8 cellular contexts compared by ENCODE assay signal in genomic region chr12:120686151-120686689, GRCh38. TPM values are rescaled to one million over a fixed set of nuclear protein-coding genes. Genes with fewer than 3 reads are reported as not detected.
A peak's percentile ranks its signal among the peaks of the same experiment; 100 is the strongest.
DNase-seq lines count a peak whose midpoint lies in the region; ATAC-seq and TF ChIP-seq lines count a peak whose summit lies in the region.

No MANE protein-coding gene starts in this region.

- no peaks in the 10 kb centered on the region for H3K9me3 ChIP-seq in right cardiac atrium (ENCODE audit: control insufficient read depth, low read length)
- no peaks in the 10 kb centered on the region for H3K9me3 ChIP-seq in vagina

- H3K36me3 Mint-ChIP-seq in T-helper 1 cell treated with Interleukin-12 subunit alpha and Interleukin-12 subunit beta and Interleukin-4 antibody, amounts not matched to agents 30 μg/mL and 1 μg/mL, for 36 hours (ENCODE audit: low read depth), result peaks cover 5% of the 10 kb centered on the region

- peak overlapping the region; percentile 93 for H3K27ac Mint-ChIP-seq in T-helper 1 cell treated with Interleukin-12 subunit alpha and Interleukin-12 subunit beta and Interleukin-4 antibody, amounts not matched to agents 30 μg/mL and 1 μg/mL, for 36 hours

- peak overlapping the region; percentile 92 for H3K4me3 Mint-ChIP-seq in T-helper 1 cell treated with Interleukin-12 subunit alpha and Interleukin-12 subunit beta and Interleukin-4 antibody, amounts not matched to agents 30 μg/mL and 1 μg/mL, for 36 hours

- H3K27me3 ChIP-seq in right cardiac atrium (ENCODE audit: control insufficient read depth, insufficient read depth) (no peaks in the 10 kb centered on the region), vagina (no peaks in the 10 kb centered on the region)

- H3K9me3 Mint-ChIP-seq in T-helper 1 cell treated with Interleukin-12 subunit alpha and Interleukin-12 subunit beta and Interleukin-4 antibody, amounts not matched to agents 30 μg/mL and 1 μg/mL, for 36 hours, result no peaks in the 10 kb centered on the region

- H3K27ac ChIP-seq in right cardiac atrium (ENCODE audit: low read length) (peak overlapping the region; percentile 95), vagina (peak overlapping the region; percentile 92)

- ATAC-seq in HG02884 (IDR thresholded peaks at IDR 0.05; ENCODE audit: unreplicated experiment) (peak; percentile 65), right cardiac atrium (peak; percentile 96 to 97)

- no peaks in the 10 kb centered on the region for H3K36me3 ChIP-seq in vagina

- DNase-seq in GM13977 (ENCODE audit: low spot score), result peak; percentile 93
- peak; percentile 81 for DNase-seq in NCI-H1694 (lab: John Stamatoyannopoulos, UW)
- peak; percentile 85 to 100 (median 97) for DNase-seq in anterior cingulate cortex (lab: John Stamatoyannopoulos, UW)
- peak; percentile 98 to 99 (median 99) for DNase-seq in right cardiac atrium
- DNase-seq in pulmonary artery endothelial cell (ENCODE audit: low read depth, low spot score), result peak; percentile 92
- DNase-seq in vagina (ENCODE audit: extremely low spot score in 2 of 2), result peak; percentile 96 to 98

- peak in 1 of 2 donors; percentile 18 for TF ChIP-seq POLR2A in vagina (IDR thresholded peaks at IDR 0.05)

- in situ Hi-C loops in GM13977 (cut with MboI; ENCODE audit: low pct_unique_long_range_greater_than_20kb, low sequenced_read_pairs, unreplicated experiment), result no loop called here

- TF ChIP-seq CTCF in GM13977 (IDR thresholded peaks at IDR 0.05; ENCODE audit: extremely low read depth, insufficient read depth, missing control alignments) (no peak), vagina (IDR thresholded peaks at IDR 0.05) (no peak)

- under 1% methylated on average over 46 of the region's 46 CpGs for WGBS in right cardiac atrium

- no peaks in the 10 kb centered on the region for H3K27me3 Mint-ChIP-seq in T-helper 1 cell treated with Interleukin-12 subunit alpha and Interleukin-12 subunit beta and Interleukin-4 antibody, amounts not matched to agents 30 μg/mL and 1 μg/mL, for 36 hours (ENCODE audit: low read depth)

- H3K4me1 ChIP-seq in right cardiac atrium (ENCODE audit: control insufficient read depth, insufficient read depth, low read length), result peaks cover 13% of the 10 kb centered on the region
- H3K4me1 ChIP-seq in vagina, result peaks cover 40% of the 10 kb centered on the region

- H3K4me3 ChIP-seq in right cardiac atrium (ENCODE audit: low read length) (peak overlapping the region; percentile 99), vagina (peak overlapping the region; percentile 72 to 77)

- H3K4me1 Mint-ChIP-seq in T-helper 1 cell treated with Interleukin-12 subunit alpha and Interleukin-12 subunit beta and Interleukin-4 antibody, amounts not matched to agents 30 μg/mL and 1 μg/mL, for 36 hours (ENCODE audit: low read depth), result peaks cover 36% of the 10 kb centered on the region

- intact Hi-C loops in right cardiac atrium (cut with DNase I), result no loop called here
- intact Hi-C loops in vagina (cut with DNase I), result loop anchor here (2.0 kb wide), 1 partner anchor 39 kb away; no protein-coding TSS in a partner anchor

RNA-seq across cellular contexts. Expression of gene MLEC, which starts 0.7 kb away (rescaled TPM):
- total RNA-seq in right cardiac atrium, result 100 to 1,000 TPM; 157 to 257 (median 193) TPM
- polyA plus RNA-seq in right cardiac atrium, result 93.6 TPM
- 57.8 and 98.9 TPM in 2 replicates for total RNA-seq in pulmonary artery endothelial cell
- 33.1 TPM for total RNA-seq in vagina

RNA-seq across cellular contexts. Expression of gene UNC119B, which starts 24.0 kb away (rescaled TPM):
- total RNA-seq in right cardiac atrium (10 to 100 TPM; 15.7 to 17.8 (median 16.7) TPM), pulmonary artery endothelial cell (26.1 and 29.1 TPM in 2 replicates), vagina (16.0 TPM)
- 7.0 TPM for polyA plus RNA-seq in right cardiac atrium

RNA-seq across cellular contexts. Expression of gene ACADS, which starts 39.4 kb away (rescaled TPM):
- total RNA-seq in right cardiac atrium, result 10 to 100 TPM; 34.2 to 51.3 (median 42.5) TPM
- polyA plus RNA-seq in right cardiac atrium, result 68.0 TPM
- 12.0 and 17.9 TPM in 2 replicates for total RNA-seq in pulmonary artery endothelial cell
- total RNA-seq in vagina, result 21.4 TPM

RNA-seq across cellular contexts. Expression of gene CABP1, which starts 45.8 kb away (rescaled TPM):
- 1 to 10 TPM in 3 of 4 donors, under 1 TPM in 1; 0.89 to 4.0 (median 2.0) TPM for total RNA-seq in right cardiac atrium
- polyA plus RNA-seq in right cardiac atrium, result 3.0 TPM
- not detected in 2 replicates for total RNA-seq in pulmonary artery endothelial cell
- 0.49 TPM for total RNA-seq in vagina

Comparison
In these comparisons a context has a peak if more than half of its experiments do, and no peak if none do; other contexts are left out.
1. Peak in every context shown above with its lines: DNase-seq, ATAC-seq, H3K4me3 ChIP-seq and H3K27ac ChIP-seq.